ENCODE assay signal across 1 cellular context in the genomic region with DNA sequence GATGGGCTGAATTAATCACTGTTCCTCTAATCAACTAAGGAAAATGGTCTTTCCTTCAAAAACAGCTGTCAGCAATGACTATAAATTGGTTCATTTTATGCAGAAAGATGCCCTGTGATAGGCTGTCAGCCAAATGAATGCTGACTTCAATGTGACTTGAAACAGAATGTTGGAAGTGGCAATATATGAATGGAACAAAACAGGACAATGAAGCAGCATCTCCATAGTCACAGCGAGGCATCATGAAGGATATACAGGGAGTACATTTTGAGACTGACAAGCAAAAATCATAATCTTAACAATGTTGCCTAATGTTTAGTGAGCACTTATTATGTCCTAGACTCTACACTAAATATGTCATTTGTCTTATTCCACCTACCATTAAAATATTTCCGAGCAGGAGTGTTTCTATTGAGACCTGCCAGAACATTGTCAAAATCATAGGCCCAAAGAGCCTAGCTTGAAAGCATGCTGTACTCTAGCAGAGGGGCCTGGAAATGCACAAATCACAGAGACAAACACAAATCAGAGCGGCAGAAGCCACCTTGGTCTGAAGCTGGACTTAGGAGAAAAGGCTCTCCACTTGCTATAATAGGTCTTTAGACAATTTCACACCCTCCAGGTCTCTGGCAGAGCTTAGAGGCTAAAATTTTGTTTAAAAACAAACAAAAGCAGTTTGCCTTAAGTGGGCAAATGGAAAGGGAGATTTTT.
TF ChIP-seq lines count a peak whose summit lies in the region.

No MANE protein-coding gene starts in this region.

TF ChIP-seq in HepG2, 621 proteins besides CTCF, POLR2A, EP300 and RAD21 (continued from another document):
- no peak for TF ChIP-seq HOMEZ (CRISPR knock-in tag; IDR thresholded peaks at IDR 0.05; ENCODE audit: low read depth)
- no peak for TF ChIP-seq ZNF30 (CRISPR knock-in tag; IDR thresholded peaks at IDR 0.05)
- TF ChIP-seq GZF1 (CRISPR knock-in tag; IDR thresholded peaks at IDR 0.05), result 0 out of 2 replicates have a peak, but pooled peaks have one; percentile 61
- no peak for TF ChIP-seq KLF12 (CRISPR knock-in tag; IDR thresholded peaks at IDR 0.05; ENCODE audit: borderline replicate concordance)
- 0 out of 2 replicates have a peak, but pooled peaks have one; percentile 35 for TF ChIP-seq SMYD3 (CRISPR knock-in tag; IDR thresholded peaks at IDR 0.05)
- TF ChIP-seq TBP (CRISPR knock-in tag; IDR thresholded peaks at IDR 0.05), result no peak
- peak; percentile 19; the same call in 1 of the 2 replicates for TF ChIP-seq KLF9 (CRISPR knock-in tag; IDR thresholded peaks at IDR 0.05; ENCODE audit: low read depth)
- 0 out of 2 replicates have a peak, but pooled peaks have one; percentile 7 for TF ChIP-seq ZNF615 (CRISPR knock-in tag; IDR thresholded peaks at IDR 0.05; ENCODE audit: borderline replicate concordance)
- TF ChIP-seq NR2C2 (CRISPR knock-in tag; IDR thresholded peaks at IDR 0.05; ENCODE audit: borderline replicate concordance), result no peak
- TF ChIP-seq, protein P1, sequence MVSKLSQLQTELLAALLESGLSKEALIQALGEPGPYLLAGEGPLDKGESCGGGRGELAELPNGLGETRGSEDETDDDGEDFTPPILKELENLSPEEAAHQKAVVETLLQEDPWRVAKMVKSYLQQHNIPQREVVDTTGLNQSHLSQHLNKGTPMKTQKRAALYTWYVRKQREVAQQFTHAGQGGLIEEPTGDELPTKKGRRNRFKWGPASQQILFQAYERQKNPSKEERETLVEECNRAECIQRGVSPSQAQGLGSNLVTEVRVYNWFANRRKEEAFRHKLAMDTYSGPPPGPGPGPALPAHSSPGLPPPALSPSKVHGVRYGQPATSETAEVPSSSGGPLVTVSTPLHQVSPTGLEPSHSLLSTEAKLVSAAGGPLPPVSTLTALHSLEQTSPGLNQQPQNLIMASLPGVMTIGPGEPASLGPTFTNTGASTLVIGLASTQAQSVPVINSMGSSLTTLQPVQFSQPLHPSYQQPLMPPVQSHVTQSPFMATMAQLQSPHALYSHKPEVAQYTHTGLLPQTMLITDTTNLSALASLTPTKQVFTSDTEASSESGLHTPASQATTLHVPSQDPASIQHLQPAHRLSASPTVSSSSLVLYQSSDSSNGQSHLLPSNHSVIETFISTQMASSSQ (IDR thresholded peaks at IDR 0.05; ENCODE audit: low read depth), result no peak
- TF ChIP-seq, protein P1 (CRISPR knock-in tag; IDR thresholded peaks at IDR 0.05; ENCODE audit: borderline replicate concordance), result 0 out of 2 replicates have a peak, but pooled peaks have one; percentile 1
- peak; percentile 42; the same call in 1 of the 2 replicates for TF ChIP-seq YEATS4 (CRISPR knock-in tag; IDR thresholded peaks at IDR 0.05; ENCODE audit: borderline replicate concordance)
